27 cellular contexts compared by ENCODE assay signal in genomic region chr15:37165420-37165819, GRCh38.
"Had no signal": no experiment of that assay in that cellular context is flagged by ENCODE, and none has a peak within 500 bp of the region (broad histone marks: within the 10 kb centered on the region; RNA-seq: fewer than 3 reads in every experiment).

No MANE protein-coding gene starts in this region.

- DNase-seq: activated CD4-positive, alpha-beta memory T cell treated with anti-CD3 and anti-CD28 coated beads for 36 hours; activated CD4-positive, alpha-beta T cell treated with anti-CD3 and anti-CD28 coated beads for 36 hours; activated CD4-positive, alpha-beta T cell treated with anti-CD3 and anti-CD28 coated beads, Interleukin-2, amount 10 ng/mL, durations not matched to agents 24 days and 14 days; activated CD4-positive, CD25-positive, alpha-beta regulatory T cell; activated CD4-positive, CD25-positive, alpha-beta regulatory T cell treated with anti-CD3 and anti-CD28 coated beads, Interleukin-2, amount 50 U/mL, for 72 hours; activated CD8-positive, alpha-beta memory T cell treated with anti-CD3 and anti-CD28 coated beads, Interleukin-2, amount 50 U/mL, for 48 hours; activated gamma-delta T cell; activated naive CD4-positive, alpha-beta T cell; activated naive CD4-positive, alpha-beta T cell treated with anti-CD3 and anti-CD28 coated beads, Interleukin-2, amount 10 ng/mL, durations not matched to agents 7 days and 5 days; activated T-cell treated with anti-CD3 and anti-CD28 coated beads for 4 hours; activated T-cell treated with anti-CD3 and anti-CD28 coated beads, Interleukin-2, amount 50 U/mL, for 24 hours; activated T-cell treated with anti-CD3 and anti-CD28 coated beads, Interleukin-2, amount 50 U/mL, for 72 hours; amniotic stem cell; anterior cingulate cortex; brain microvascular endothelial cell; caudate nucleus; cortex of kidney; dermis blood vessel endothelial cell; effector CD4-positive, alpha-beta T cell; effector memory CD8-positive, alpha-beta T cell; erythroblast; foreskin keratinocyte; gastrocnemius medialis; glutamatergic neuron; T-helper 2 cell had no signal

- H3K4me3 Mint-ChIP-seq: activated CD4-positive, alpha-beta memory T cell treated with anti-CD3 and anti-CD28 coated beads for 36 hours; activated CD4-positive, alpha-beta T cell treated with anti-CD3 and anti-CD28 coated beads for 36 hours; activated CD4-positive, alpha-beta T cell treated with anti-CD3 and anti-CD28 coated beads, Interleukin-2, amount 10 ng/mL, durations not matched to agents 24 days and 14 days; activated naive CD4-positive, alpha-beta T cell treated with anti-CD3 and anti-CD28 coated beads, Interleukin-2, amount 10 ng/mL, durations not matched to agents 7 days and 5 days; activated T-cell treated with anti-CD3 and anti-CD28 coated beads, Interleukin-2, amount 50 U/mL, for 24 hours; activated T-cell treated with anti-CD3 and anti-CD28 coated beads, Interleukin-2, amount 50 U/mL, for 72 hours; effector memory CD8-positive, alpha-beta T cell had no signal

- H3K36me3 Mint-ChIP-seq: activated CD4-positive, alpha-beta memory T cell treated with anti-CD3 and anti-CD28 coated beads for 36 hours; activated naive CD4-positive, alpha-beta T cell treated with anti-CD3 and anti-CD28 coated beads, Interleukin-2, amount 10 ng/mL, durations not matched to agents 7 days and 5 days; activated naive CD4-positive, alpha-beta T cell treated with anti-CD3 and anti-CD28 coated beads, Interleukin-2, amount 50 U/mL, for 72 hours had no signal

- ATAC-seq: activated CD4-positive, alpha-beta T cell treated with anti-CD3 and anti-CD28 coated beads for 36 hours; activated naive CD4-positive, alpha-beta T cell treated with anti-CD3 and anti-CD28 coated beads, Interleukin-2, amount 50 U/mL, for 72 hours; activated T-cell treated with anti-CD3 and anti-CD28 coated beads, Interleukin-2, amount 50 U/mL, for 72 hours; effector memory CD8-positive, alpha-beta T cell; foreskin keratinocyte; gastrocnemius medialis had no signal

- H3K4me1 Mint-ChIP-seq: activated CD4-positive, alpha-beta T cell treated with anti-CD3 and anti-CD28 coated beads for 36 hours; activated CD4-positive, alpha-beta T cell treated with anti-CD3 and anti-CD28 coated beads, Interleukin-2, amount 10 ng/mL, durations not matched to agents 24 days and 14 days; activated naive CD4-positive, alpha-beta T cell treated with anti-CD3 and anti-CD28 coated beads, Interleukin-2, amount 10 ng/mL, durations not matched to agents 7 days and 5 days had no signal

- H3K27ac ChIP-seq: brain microvascular endothelial cell, esophagus muscularis mucosa, foreskin keratinocyte, gastrocnemius medialis had no signal

- H3K4me3 ChIP-seq: esophagus muscularis mucosa, gastrocnemius medialis had no signal

- H3K9me3 Mint-ChIP-seq: activated CD4-positive, alpha-beta memory T cell treated with anti-CD3 and anti-CD28 coated beads for 36 hours; activated CD4-positive, alpha-beta T cell treated with anti-CD3 and anti-CD28 coated beads, Interleukin-2, amount 10 ng/mL, durations not matched to agents 24 days and 14 days; activated naive CD4-positive, alpha-beta T cell treated with anti-CD3 and anti-CD28 coated beads, Interleukin-2, amount 10 ng/mL, durations not matched to agents 7 days and 5 days; activated naive CD4-positive, alpha-beta T cell treated with anti-CD3 and anti-CD28 coated beads, Interleukin-2, amount 50 U/mL, for 72 hours; activated T-cell treated with anti-CD3 and anti-CD28 coated beads, Interleukin-2, amount 50 U/mL, for 24 hours; activated T-cell treated with anti-CD3 and anti-CD28 coated beads, Interleukin-2, amount 50 U/mL, for 72 hours; effector memory CD8-positive, alpha-beta T cell had no signal

- H3K27ac Mint-ChIP-seq: activated CD4-positive, alpha-beta memory T cell treated with anti-CD3 and anti-CD28 coated beads for 36 hours; activated CD4-positive, alpha-beta T cell treated with anti-CD3 and anti-CD28 coated beads for 36 hours; activated CD4-positive, alpha-beta T cell treated with anti-CD3 and anti-CD28 coated beads, Interleukin-2, amount 10 ng/mL, durations not matched to agents 24 days and 14 days; activated naive CD4-positive, alpha-beta T cell treated with anti-CD3 and anti-CD28 coated beads, Interleukin-2, amount 10 ng/mL, durations not matched to agents 7 days and 5 days; activated naive CD4-positive, alpha-beta T cell treated with anti-CD3 and anti-CD28 coated beads, Interleukin-2, amount 50 U/mL, for 72 hours; activated T-cell treated with anti-CD3 and anti-CD28 coated beads, Interleukin-2, amount 50 U/mL, for 24 hours; activated T-cell treated with anti-CD3 and anti-CD28 coated beads, Interleukin-2, amount 50 U/mL, for 72 hours; effector memory CD8-positive, alpha-beta T cell had no signal

- H3K4me1 ChIP-seq: esophagus muscularis mucosa, foreskin keratinocyte, gastrocnemius medialis had no signal

- H3K9me3 ChIP-seq: esophagus muscularis mucosa, gastrocnemius medialis had no signal

- H3K36me3 ChIP-seq: brain microvascular endothelial cell, esophagus muscularis mucosa, gastrocnemius medialis had no signal

- H3K27me3 ChIP-seq: brain microvascular endothelial cell, esophagus muscularis mucosa, foreskin keratinocyte, gastrocnemius medialis had no signal

- H3K27me3 Mint-ChIP-seq: activated CD4-positive, alpha-beta memory T cell treated with anti-CD3 and anti-CD28 coated beads for 36 hours; activated CD4-positive, alpha-beta T cell treated with anti-CD3 and anti-CD28 coated beads for 36 hours; activated CD4-positive, alpha-beta T cell treated with anti-CD3 and anti-CD28 coated beads, Interleukin-2, amount 10 ng/mL, durations not matched to agents 24 days and 14 days; activated naive CD4-positive, alpha-beta T cell treated with anti-CD3 and anti-CD28 coated beads, Interleukin-2, amount 10 ng/mL, durations not matched to agents 7 days and 5 days; effector memory CD8-positive, alpha-beta T cell had no signal
